In genomic region chr10:13337128-13337826, GRCh38 we compare ENCODE assay signal across 2 cellular contexts.
TF ChIP-seq lines count a peak whose summit lies in the region.

No MANE protein-coding gene starts in this region.

TF ChIP-seq in GM12878, 131 proteins besides CTCF, POLR2A, EP300 and RAD21:
- TF ChIP-seq ATF2 (IDR thresholded peaks at IDR 0.05; ENCODE audit: low read length) (no peak), IRF3 (IDR thresholded peaks at IDR 0.05) (no peak), USF1 (IDR thresholded peaks at IDR 0.05; ENCODE audit: borderline replicate concordance, extremely low read length, insufficient read depth, low read depth, low read length) (no peak), KDM1A (IDR thresholded peaks at IDR 0.05; ENCODE audit: borderline replicate concordance) (no peak), TBL1XR1 (IDR thresholded peaks at IDR 0.05; ENCODE audit: low read depth, low read length) (no peak), MYC (IDR thresholded peaks at IDR 0.05; ENCODE audit: insufficient read depth, insufficient read length, insufficient replicate concordance, low read length, severe bottlenecking) (no peak)

TF ChIP-seq in HepG2, 621 proteins besides CTCF, POLR2A, EP300 and RAD21:
- TF ChIP-seq SMAD3 (CRISPR knock-in tag; IDR thresholded peaks at IDR 0.05) (no peak), CHCHD3 (CRISPR knock-in tag; IDR thresholded peaks at IDR 0.05) (no peak), ZNF354B (CRISPR knock-in tag; IDR thresholded peaks at IDR 0.05) (no peak), ATF7 (IDR thresholded peaks at IDR 0.05) (peak; percentile 52), ATF7 (CRISPR knock-in tag; IDR thresholded peaks at IDR 0.05) (no peak)
